In the genomic region with DNA sequence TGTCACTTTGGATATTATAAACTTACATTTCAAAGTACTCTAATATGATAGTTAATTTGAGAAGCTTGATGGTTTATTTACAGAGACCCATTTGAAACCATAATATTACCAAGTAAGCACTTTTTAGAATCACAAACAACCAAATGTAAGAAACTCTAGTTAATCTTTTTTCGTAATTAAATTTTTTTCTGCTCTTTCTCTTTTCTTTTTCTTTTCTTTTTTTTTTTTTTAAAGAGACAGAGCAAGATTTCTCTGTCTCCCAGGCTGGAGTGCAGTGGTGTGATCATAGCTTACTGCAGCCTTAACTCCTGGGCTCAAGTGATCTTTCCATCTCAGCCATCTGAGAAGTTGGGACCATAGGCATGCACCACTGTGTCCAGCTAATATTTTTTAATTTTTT, we compare ENCODE assay signal across 20 cellular contexts. TPM values are rescaled to one million over a fixed set of nuclear protein-coding genes. Genes with fewer than 3 reads are reported as not detected.
DNase-seq lines count a peak whose midpoint lies in the region; ATAC-seq, FAIRE-seq and TF ChIP-seq lines count a peak whose summit lies in the region.
"Had no signal": no experiment of that assay in that cellular context is flagged by ENCODE, and none has a peak within 500 bp of the region (broad histone marks: within the 10 kb centered on the region; RNA-seq: fewer than 3 reads in every experiment).

No MANE protein-coding gene starts in this region.

- H3K4me2 ChIP-seq in KMS-11 = peak overlapping the region; percentile 32; the same call in 1 of the 2 replicates
- no peak overlapping the region for H3K4me2 ChIP-seq in K562 (ENCODE audit: insufficient read depth, low read length)
- H3K4me2 ChIP-seq: BLaER1 treated with 17β-estradiol and CSF1 and Interleukin-3, amounts not matched to agents 10 nM and 100 nM; GM23338 had no signal

- H3K9me1 ChIP-seq in K562 (ENCODE audit: control insufficient read depth, insufficient read depth, low read length) = no peaks in the 10 kb centered on the region

- ATAC-seq in K562 (no peak), HG03342 (IDR thresholded peaks at IDR 0.05; ENCODE audit: unreplicated experiment) (no peak)
- ATAC-seq: CD8-positive, alpha-beta T cell; GM23338 had no signal

- H3K4me3 ChIP-seq in HEK293 (ENCODE audit: low read depth, low read length) = no peak overlapping the region
- no peak overlapping the region for H3K4me3 ChIP-seq in KMS-11 (IDR thresholded peaks at IDR 0.05; ENCODE audit: insufficient read depth, low read depth, low read length)
- no peak overlapping the region for H3K4me3 ChIP-seq in K562
- no peak overlapping the region for H3K4me3 ChIP-seq in stomach
- H3K4me3 ChIP-seq: BLaER1 treated with 17β-estradiol and CSF1 and Interleukin-3, amounts not matched to agents 10 nM and 100 nM; GM23338 had no signal

- no peaks in the 10 kb centered on the region for H3K27me3 ChIP-seq in KMS-11 (ENCODE audit: insufficient read depth, low read depth)
- H3K27me3 ChIP-seq in K562 (ENCODE audit: control insufficient read depth in 2 of 2, insufficient read depth in 2 of 2, low read length in 2 of 2) = peaks cover 5 to 7% of the 10 kb centered on the region in 2 experiments; a peak in 2 of 5 replicates
- no peaks in the 10 kb centered on the region for H3K27me3 ChIP-seq in stomach
- H3K27me3 ChIP-seq: BLaER1 treated with 17β-estradiol and CSF1 and Interleukin-3, amounts not matched to agents 10 nM and 100 nM had no signal

- WGBS in K562 (ENCODE audit: insufficient coverage, low coverage, missing lambda C conversion rate) = 0% methylated on average over 1 of the region's 1 CpG
- WGBS in stomach, 5 donors = 26 to 43% (median 35%) methylated on average over 1 of the region's 1 CpG

- no peak overlapping the region for H3K9ac ChIP-seq in KMS-11
- no peak overlapping the region for H3K9ac ChIP-seq in K562 (ENCODE audit: insufficient read depth in 1 of 2, low read depth in 2 of 2, low read length in 2 of 2)
- H3K9ac ChIP-seq: BLaER1 treated with 17β-estradiol and CSF1 and Interleukin-3, amounts not matched to agents 10 nM and 100 nM had no signal

- H3K27ac ChIP-seq in HEK293 (ENCODE audit: extremely low read depth, low read depth, low read length) = no peak overlapping the region
- H3K27ac ChIP-seq in KMS-11 = no peak overlapping the region
- no peak overlapping the region for H3K27ac ChIP-seq in K562 (ENCODE audit: extremely low read depth, low read depth, low read length)
- H3K27ac ChIP-seq in stomach = no peak overlapping the region
- H3K27ac ChIP-seq: BLaER1 treated with 17β-estradiol and CSF1 and Interleukin-3, amounts not matched to agents 10 nM and 100 nM had no signal

- no peaks in the 10 kb centered on the region for H3K9me3 ChIP-seq in HEK293 (ENCODE audit: control insufficient read depth, insufficient read depth, low read depth, low read length)
- no peaks in the 10 kb centered on the region for H3K9me3 ChIP-seq in K562 (replicated peaks; ENCODE audit: control insufficient read depth, insufficient read depth, low read depth, low read length)
- no peaks in the 10 kb centered on the region for H3K9me3 ChIP-seq in stomach

- H3K4me1 ChIP-seq in HEK293 (ENCODE audit: control insufficient read depth, insufficient read depth, low read length) (peaks cover 24% of the 10 kb centered on the region; the same call in 1 of the 2 replicates), KMS-11 (ENCODE audit: low read depth, poor library complexity, severe bottlenecking) (peaks cover 42% of the 10 kb centered on the region), K562 (replicated peaks in 1 of 2; ENCODE audit: control insufficient read depth in 2 of 2, insufficient read depth in 2 of 2, low read length in 2 of 2) (peaks cover 0 to 6% of the 10 kb centered on the region in 2 experiments; a peak in 2 of 5 replicates), stomach (peaks cover 0 to 53% (median 29%) of the 10 kb centered on the region in 4 donors)

- no TSS peak for BruUV-seq in K562 (replicated peaks; lab: Mats Ljungman, UMichigan)

- H3K79me2 ChIP-seq in KMS-11 (ENCODE audit: insufficient read depth, low read depth) (peaks cover 69% of the 10 kb centered on the region), K562 (ENCODE audit: control insufficient read depth, insufficient read depth, low read length) (no peaks in the 10 kb centered on the region)

- TF ChIP-seq EP300 in K562 (IDR thresholded peaks at IDR 0.05; ENCODE audit: low read length) (no peak), stomach (IDR thresholded peaks at IDR 0.05) (no peak)

- intact Hi-C loops in K562 (cut with micrococcal nuclease) = no loop called here
- intact Hi-C loops in stomach (cut with DNase I; ENCODE audit: low total_unique reads) = no loop called here

- DNase-seq in K562 (ENCODE audit: extremely low read depth in 1 of 4, low spot score in 3 of 4) (no peak), DMS153 treated with DMSO at 0.1 percent for 48 hours (lab: John Stamatoyannopoulos, UW; ENCODE audit: unreplicated experiment) (no peak), HuH-7.5 (ENCODE audit: low spot score) (no peak), stomach (no peak)
- DNase-seq: Calu3; CD8-positive, alpha-beta T cell; DMS53; DND-41; EL; HCEC 1CT; KBM-7 had no signal

- no peak for TF ChIP-seq RAD21 in K562 (CRISPR knock-in tag; conservative IDR thresholded peaks at IDR 0.05 in 1 of 2, IDR thresholded peaks at IDR 0.05 in 1 of 2)

- in situ Hi-C loops in K562 (cut with MboI) = no loop called here

- H3K36me3 ChIP-seq in HEK293 (ENCODE audit: control insufficient read depth in 2 of 2, insufficient read depth in 1 of 2, low read length in 2 of 2) = no peaks in the 10 kb centered on the region; a peak in 1 of 3 replicates
- H3K36me3 ChIP-seq in KMS-11 (ENCODE audit: insufficient read depth) = no peaks in the 10 kb centered on the region
- H3K36me3 ChIP-seq in K562 (ENCODE audit: control insufficient read depth, insufficient read depth, low read length) = no peaks in the 10 kb centered on the region
- no peaks in the 10 kb centered on the region for H3K36me3 ChIP-seq in stomach

- no peak for TF ChIP-seq CTCF in HEK293 (tag by site-specific recombination; IDR thresholded peaks at IDR 0.05)
- TF ChIP-seq CTCF in KMS-11 (conservative IDR thresholded peaks at IDR 0.05; ENCODE audit: low read depth, low read length) = no peak
- no peak for TF ChIP-seq CTCF in K562 (IDR thresholded peaks at IDR 0.05 in 2 of 3, conservative IDR thresholded peaks at IDR 0.05 in 1 of 3; ENCODE audit: insufficient read depth in 2 of 3, low read depth in 1 of 3, low read length in 3 of 3)
- TF ChIP-seq CTCF in stomach (IDR thresholded peaks at IDR 0.05) = no peak

- CTCF ChIA-PET in HEK293 (lab: Yijun Ruan, JAX) = interaction anchor here (0.7 to 0.9 kb wide), 2 partner anchors 17 to 59 kb away, joined by 3 read pairs; no protein-coding TSS in a partner anchor
- CTCF ChIA-PET in K562 (lab: Yijun Ruan, JAX; ENCODE audit: low intra/inter-chr PET ratio) = no interaction called here

- FAIRE-seq in K562 (lab: Jason Lieb, UNC) (no peak), islet of Langerhans (lab: Jason Lieb, UNC) (peak; percentile 62)
- FAIRE-seq: GM12891, GM19239, H54 had no signal

- H2AFZ ChIP-seq in KMS-11 (ENCODE audit: low read depth) (no peak overlapping the region), K562 (ENCODE audit: low read depth, low read length) (no peak overlapping the region)
- H2AFZ ChIP-seq: GM23338 had no signal

- POLR2A ChIA-PET in HEK293 (lab: Yijun Ruan, JAX) = no interaction called here
- POLR2A ChIA-PET in K562 (lab: Yijun Ruan, JAX) = interaction anchor here (2.1 kb wide), 1 partner anchor 11 kb away, joined by 8 read pairs; no protein-coding TSS in a partner anchor

- H4K20me1 ChIP-seq in KMS-11 (ENCODE audit: insufficient read depth) = 0 out of 2 replicates have a peak, but pooled peaks cover 8% of the 10 kb centered on the region
- no peaks in the 10 kb centered on the region for H4K20me1 ChIP-seq in K562 (replicated peaks; ENCODE audit: control insufficient read depth, insufficient read depth, low read length)

- TF ChIP-seq POLR2A in K562 (conservative IDR thresholded peaks at IDR 0.05) (no peak), stomach (IDR thresholded peaks at IDR 0.05) (no peak)

TF ChIP-seq in K562, 482 proteins besides CTCF, POLR2A, EP300 and RAD21 (continues in another document):
- no peak for TF ChIP-seq TEAD4 (IDR thresholded peaks at IDR 0.05; ENCODE audit: low read length)
- no peak for TF ChIP-seq TEAD4 (CRISPR knock-in tag; IDR thresholded peaks at IDR 0.05; ENCODE audit: borderline replicate concordance)
- TF ChIP-seq ZNF696 (CRISPR knock-in tag; conservative IDR thresholded peaks at IDR 0.05) = no peak

RNA-seq across cellular contexts. Expression of a gene that starts 5.2 kb away (rescaled TPM):
- total RNA-seq in K562 (2011; cell fraction: chromatin; rRNA removed; ENCODE audit: low replicate concordance) = 2.0 and 5.7 TPM in 2 replicates
- total RNA-seq in K562 (2011; cell fraction: nucleolus; rRNA removed) = 0.83 and 1.6 TPM in 2 replicates
- 3.0 and 5.2 TPM in 2 replicates for total RNA-seq in K562 (2011; cell fraction: nucleoplasm; rRNA removed)
- total RNA-seq in K562 (2014; rRNA removed) (4.9 and 5.3 TPM in 2 replicates), K562 (2014; rRNA removed; fragmentation: Illumina TruSeq; extraction: Trizol) (5.9 and 6.1 TPM in 2 replicates), K562 (2015; rRNA removed; fragmentation: Illumina TruSeq; extraction: Trizol) (4.0 and 4.5 TPM in 2 replicates), K562 (2021) (4.4 and 4.8 TPM in 2 replicates), stomach (10 to 100 TPM in 4 of 5 donors, 1 to 10 TPM in 1; 4.7 to 27.5 (median 23.2) TPM)
- polyA plus RNA-seq in K562 (2011; rRNA removed) (3.8 and 11.0 TPM in 2 replicates), K562 (2014; fragmentation: Illumina TruSeq; extraction: Trizol) (4.9 and 6.1 TPM in 2 replicates), K562 (2014; fragmentation: Nextera tagmentation; extraction: Ambion mirVana) (1 to 10 TPM; 1.8 to 2.1 TPM), K562 (2014; rRNA removed) (4.3 and 4.8 TPM in 2 replicates), stomach (1 to 10 TPM; 5.6 to 9.9 (median 6.3) TPM)
- 0.79 and 5.8 TPM in 2 replicates for polyA plus RNA-seq in K562 (2011; cell fraction: cytosol; rRNA removed)
- 2.8 and 13.3 TPM in 2 replicates for polyA plus RNA-seq in K562 (2011; cell fraction: nucleus; rRNA removed)
- 2.8 and 4.4 TPM in 2 replicates for polyA plus RNA-seq in K562 (2012)
- 4.5 and 16.6 TPM in 2 replicates for polyA minus RNA-seq in K562 (2011; rRNA and poly(A)+ RNA removed)
- 1.6 and 4.5 TPM in 2 replicates for polyA minus RNA-seq in K562 (2011; cell fraction: cytosol; rRNA and poly(A)+ RNA removed)
- 2.0 and 10.1 TPM in 2 replicates for polyA minus RNA-seq in K562 (2011; cell fraction: nucleus; rRNA and poly(A)+ RNA removed)
